ENCODE assay signal across 8 cellular contexts in the genomic region with DNA sequence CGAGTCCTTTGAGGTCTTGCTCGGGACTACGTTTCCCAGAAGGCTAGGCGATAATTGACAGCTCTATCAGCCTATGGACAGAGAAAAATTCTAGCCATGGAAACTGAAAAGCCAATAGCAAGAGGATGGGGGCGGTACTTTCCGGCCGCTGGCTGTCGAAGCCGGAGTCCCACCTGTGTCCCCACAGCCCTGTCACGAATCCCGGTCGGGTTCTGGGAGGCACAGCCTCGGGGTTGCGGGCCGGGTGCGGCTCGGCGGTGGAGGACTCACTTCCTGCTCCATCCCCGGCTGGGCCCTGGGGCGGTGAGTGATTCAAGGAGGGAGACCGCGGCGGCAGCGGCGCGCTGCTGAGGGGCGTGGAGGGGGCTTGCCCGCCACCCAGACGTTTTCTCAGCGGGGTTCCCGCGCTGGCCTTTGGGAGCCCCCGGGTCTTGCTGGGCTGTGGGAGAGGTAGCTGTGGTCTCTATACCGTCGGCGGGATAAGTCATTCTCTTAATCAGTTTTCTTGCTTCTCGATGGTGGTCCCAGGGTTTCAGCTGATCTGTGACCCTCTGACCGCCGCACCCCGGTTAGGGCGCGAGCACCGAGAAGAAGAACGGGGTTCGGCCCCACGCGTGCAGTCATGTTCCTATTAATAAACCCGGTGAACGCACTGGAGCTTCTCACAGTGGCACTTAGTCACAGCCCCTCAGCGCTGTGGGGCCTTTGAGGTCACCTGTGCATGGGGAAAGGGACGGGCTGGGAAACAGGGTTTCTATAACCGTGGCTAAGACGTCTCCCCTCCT. TPM values are rescaled to one million over a fixed set of nuclear protein-coding genes. Genes with fewer than 3 reads are reported as not detected.
DNase-seq lines count a peak whose midpoint lies in the region; ATAC-seq and TF ChIP-seq lines count a peak whose summit lies in the region.

A gene (plus strand): TSS at position 176 of the 785 bp plus-strand sequence. CDS start 2,377 bp downstream, outside the sequence.

- DNase-seq in CD4-positive, alpha-beta T cell, result peak; percentile 78 to 90 (median 82)
- DNase-seq in HK-2 (ENCODE audit: unreplicated experiment), result peak; percentile 92
- peak; percentile 89 for DNase-seq in NCI-H82 treated with DMSO at 0.1 percent for 48 hours (lab: John Stamatoyannopoulos, UW; ENCODE audit: unreplicated experiment)
- DNase-seq in activated CD4-positive, alpha-beta memory T cell treated with anti-CD3 and anti-CD28 coated beads, Interleukin-2, amount 10 ng/mL, durations not matched to agents 7 days and 5 days, result peak; percentile 92
- DNase-seq in effector CD8-positive, alpha-beta T cell (lab: John Stamatoyannopoulos, UW), result peak; percentile 82
- peak; percentile 93 to 97 for DNase-seq in lung microvascular endothelial cell (ENCODE audit: low read depth in 2 of 2)
- DNase-seq in stimulated activated CD4-positive, alpha-beta T cell treated with anti-CD3 and anti-CD28 coated beads, TNF-alpha, amount 100 ng/mL, for 4 hours (ENCODE audit: low read depth in 3 of 3), result peak; percentile 75 to 79 (median 78)

- peak within 1 kb of the TSS; percentile 56 for H3K27ac Mint-ChIP-seq in CD4-positive, alpha-beta T cell
- no peak within 1 kb of the TSS for H3K27ac Mint-ChIP-seq in activated CD4-positive, alpha-beta memory T cell treated with anti-CD3 and anti-CD28 coated beads, Interleukin-2, amount 10 ng/mL, durations not matched to agents 7 days and 5 days

- no peak within 1 kb of the TSS for H3K27ac ChIP-seq in CD4-positive, alpha-beta T cell (ENCODE audit: low read depth, low read length)

- peak within 1 kb of the TSS; percentile 90 for H3K4me3 Mint-ChIP-seq in CD4-positive, alpha-beta T cell
- peak within 1 kb of the TSS; percentile 81 for H3K4me3 Mint-ChIP-seq in activated CD4-positive, alpha-beta memory T cell treated with anti-CD3 and anti-CD28 coated beads, Interleukin-2, amount 10 ng/mL, durations not matched to agents 7 days and 5 days

- peaks cover 9% of the 10 kb centered on the region for H3K4me1 Mint-ChIP-seq in CD4-positive, alpha-beta T cell (ENCODE audit: low read depth)
- H3K4me1 Mint-ChIP-seq in activated CD4-positive, alpha-beta memory T cell treated with anti-CD3 and anti-CD28 coated beads, Interleukin-2, amount 10 ng/mL, durations not matched to agents 7 days and 5 days, result peaks cover 20% of the 10 kb centered on the region

- H3K27me3 ChIP-seq in CD4-positive, alpha-beta T cell (ENCODE audit: control insufficient read depth, insufficient read depth, low read length), result no peaks in the 10 kb centered on the region

- POLR2A ChIA-PET in CD4-positive, alpha-beta T cell (lab: Charles Lee), result interaction anchor here (1.1 to 1.6 kb wide), 3 partner anchors 27 to 365 kb away, joined by 3 to 7 read pairs (median 4); a partner anchor contains a TSS
- POLR2A ChIA-PET in activated CD4-positive, alpha-beta memory T cell treated with anti-CD3 and anti-CD28 coated beads, Interleukin-2, amount 10 ng/mL, durations not matched to agents 7 days and 5 days (lab: Charles Lee), result interaction anchor here (0.6 to 1.6 kb wide), 7 partner anchors 9 to 358 kb away, joined by 3 to 5 read pairs (median 4); a partner anchor contains a TSS

- no peaks in the 10 kb centered on the region for H3K36me3 Mint-ChIP-seq in CD4-positive, alpha-beta T cell (ENCODE audit: low read depth)
- H3K36me3 Mint-ChIP-seq in activated CD4-positive, alpha-beta memory T cell treated with anti-CD3 and anti-CD28 coated beads, Interleukin-2, amount 10 ng/mL, durations not matched to agents 7 days and 5 days (ENCODE audit: low read depth), result no peaks in the 10 kb centered on the region

- no peaks in the 10 kb centered on the region for H3K9me3 Mint-ChIP-seq in CD4-positive, alpha-beta T cell
- H3K9me3 Mint-ChIP-seq in activated CD4-positive, alpha-beta memory T cell treated with anti-CD3 and anti-CD28 coated beads, Interleukin-2, amount 10 ng/mL, durations not matched to agents 7 days and 5 days, result no peaks in the 10 kb centered on the region

- intact Hi-C loops in CD4-positive, alpha-beta T cell (cut with DNase I, micrococcal nuclease), result loop anchor here (1.0 to 2.0 kb wide), 3 partner anchors 30 to 118 kb away; a partner anchor contains a TSS

- H3K27me3 Mint-ChIP-seq in CD4-positive, alpha-beta T cell, result no peaks in the 10 kb centered on the region
- H3K27me3 Mint-ChIP-seq in activated CD4-positive, alpha-beta memory T cell treated with anti-CD3 and anti-CD28 coated beads, Interleukin-2, amount 10 ng/mL, durations not matched to agents 7 days and 5 days, result peaks cover 15% of the 10 kb centered on the region

- CTCF ChIA-PET in CD4-positive, alpha-beta T cell (lab: Charles Lee), result interaction anchor here (0.9 to 1.6 kb wide), 3 partner anchors 10 to 48 kb away, joined by 3 to 6 read pairs (median 5); no protein-coding TSS in a partner anchor
- CTCF ChIA-PET in activated CD4-positive, alpha-beta memory T cell treated with anti-CD3 and anti-CD28 coated beads, Interleukin-2, amount 10 ng/mL, durations not matched to agents 7 days and 5 days (lab: Charles Lee), result interaction anchor here (0.8 to 1.8 kb wide), 7 partner anchors 8 to 59 kb away, joined by 3 to 8 read pairs (median 3); no protein-coding TSS in a partner anchor

- ATAC-seq in CD4-positive, alpha-beta T cell (ENCODE audit: poor library complexity), result peak; percentile 98
- ATAC-seq in GM19455 (IDR thresholded peaks at IDR 0.05; ENCODE audit: unreplicated experiment), result peak; percentile 98

- no peaks in the 10 kb centered on the region for H3K9me3 ChIP-seq in CD4-positive, alpha-beta T cell (ENCODE audit: control insufficient read depth, low read length)

- no peak for TF ChIP-seq CTCF in CD4-positive, alpha-beta T cell (IDR thresholded peaks at IDR 0.05)

RNA-seq across cellular contexts. Expression of the gene that starts here (rescaled TPM):
- total RNA-seq in CD4-positive, alpha-beta T cell, result 1 to 10 TPM in 1 of 2 experiments, under 1 TPM in 1; 0.20 to 1.1 TPM
- total RNA-seq in activated CD4-positive, alpha-beta memory T cell treated with anti-CD3 and anti-CD28 coated beads, Interleukin-2, amount 10 ng/mL, durations not matched to agents 7 days and 5 days, result 1 to 10 TPM in 1 of 2 experiments, under 1 TPM in 1; 0.83 to 1.0 TPM
- total RNA-seq in lung microvascular endothelial cell, result 0.65 and 0.79 TPM in 2 replicates

Comparison
In these comparisons a context has a peak if more than half of its experiments do, and no peak if none do; other contexts are left out.
1. Peak in DNase-seq in lung microvascular endothelial cell; RNA of the gene not detected or under 1 TPM.